ENCODE assay signal across 8 cellular contexts in the genomic region with DNA sequence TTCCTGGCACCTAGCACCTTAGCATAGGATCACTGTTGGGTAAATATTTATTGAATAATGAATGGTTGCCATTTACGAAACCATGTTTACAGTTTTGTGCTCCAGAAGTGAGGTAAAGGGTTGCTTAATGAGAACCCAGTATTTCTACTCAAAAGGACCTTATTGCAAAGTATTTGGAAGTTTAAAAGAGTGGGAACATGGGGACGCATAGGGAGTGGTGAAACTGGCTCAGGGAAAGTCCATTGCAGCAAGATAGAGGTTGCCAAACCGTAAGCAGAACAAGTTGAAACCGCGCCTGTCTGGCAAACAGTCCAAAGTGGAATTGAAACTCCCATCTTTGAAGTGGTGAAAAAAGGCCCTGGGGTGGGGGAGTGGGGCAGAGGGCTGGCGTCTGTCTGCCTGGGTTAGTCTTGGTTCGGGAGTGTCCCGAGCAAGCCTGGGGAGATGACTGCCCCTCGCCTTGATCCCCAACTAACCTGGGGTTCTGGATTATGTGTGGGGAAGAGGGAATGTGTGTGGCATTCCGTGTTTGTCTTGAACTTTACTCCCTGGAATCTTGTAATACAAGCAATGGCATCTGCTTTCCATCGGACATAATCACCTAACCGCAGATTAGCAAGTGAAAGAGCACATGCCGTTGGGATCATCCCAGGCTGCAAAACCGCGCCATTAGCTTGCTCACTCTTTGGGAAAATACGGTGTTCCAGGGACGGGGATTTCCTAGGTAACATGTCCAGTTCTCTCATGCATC.
DNase-seq lines count a peak whose midpoint lies in the region; ATAC-seq lines count a peak whose summit lies in the region.

No MANE protein-coding gene starts in this region.

- DNase-seq in Ammon's horn (ENCODE audit: low spot score) (peak; percentile 76), adipocyte (ENCODE audit: low read depth) (peak; percentile 87), islet precursor cell (peak; percentile 72), stromal cell of bone marrow (ENCODE audit: low read depth) (peak; percentile 68)
- no peak for DNase-seq in stimulated activated CD4-positive, alpha-beta T cell treated with anti-CD3 and anti-CD28 coated beads, Interleukin-1b, Interleukin-23, amount 100 ng/mL, for 48 hours
- no peak for DNase-seq in activated CD4-positive, alpha-beta T cell treated with anti-CD3 and anti-CD28 coated beads for 48 hours

- no peaks in the 10 kb centered on the region for H3K9me3 ChIP-seq in adipocyte (ENCODE audit: control insufficient read depth, low read length)

- ATAC-seq in HG02642 (IDR thresholded peaks at IDR 0.05; ENCODE audit: poor library complexity, unreplicated experiment) (peak; percentile 57), GM18517 (IDR thresholded peaks at IDR 0.05; ENCODE audit: unreplicated experiment) (no peak)

- H3K9ac ChIP-seq in adipocyte (ENCODE audit: low read length), result peak overlapping the region; percentile 11

- H3K27me3 ChIP-seq in adipocyte (replicated peaks; ENCODE audit: control insufficient read depth, insufficient read depth, low read length), result no peaks in the 10 kb centered on the region

- H3K4me3 ChIP-seq in adipocyte (ENCODE audit: low read length), result peak overlapping the region; percentile 45

- H3K36me3 ChIP-seq in adipocyte (ENCODE audit: control insufficient read depth, insufficient read depth, low read length, severe bottlenecking), result no peaks in the 10 kb centered on the region

- peaks cover 37% of the 10 kb centered on the region for H3K4me1 ChIP-seq in adipocyte (ENCODE audit: control insufficient read depth, insufficient read depth, low read length)

Comparison
In these comparisons a context has a peak if more than half of its experiments do, and no peak if none do; other contexts are left out.
1. DNase-seq: peak in Ammon's horn (single experiment), adipocyte (single experiment), islet precursor cell (single experiment) and stromal cell of bone marrow (single experiment); none in stimulated activated CD4-positive, alpha-beta T cell treated with anti-CD3 and anti-CD28 coated beads, Interleukin-1b, Interleukin-23, amount 100 ng/mL, for 48 hours (single experiment) and activated CD4-positive, alpha-beta T cell treated with anti-CD3 and anti-CD28 coated beads for 48 hours (single experiment).